In genomic region chr21:37607081-37607480, GRCh38 we compare ENCODE assay signal across 33 cellular contexts.
"Had no signal": no experiment of that assay in that cellular context is flagged by ENCODE, and none has a peak within 500 bp of the region (broad histone marks: within the 10 kb centered on the region; RNA-seq: fewer than 3 reads in every experiment).

No MANE protein-coding gene starts in this region.

- H3K4me1 ChIP-seq: ascending aorta had no signal

- H3K27ac ChIP-seq: ascending aorta, cardiac muscle cell, VCaP had no signal

- H3K9me3 Mint-ChIP-seq: activated B cell treated with CpG ODN at 0.5 μM for 24 hours; activated CD4-positive, alpha-beta memory T cell treated with anti-CD3 and anti-CD28 coated beads, Interleukin-2, amount 10 ng/mL, durations not matched to agents 7 days and 5 days; activated CD4-positive, alpha-beta T cell treated with anti-CD3 and anti-CD28 coated beads, Interleukin-2, amount 10 ng/mL, durations not matched to agents 7 days and 5 days; activated naive CD4-positive, alpha-beta T cell treated with anti-CD3 and anti-CD28 coated beads, Interleukin-2, amount 10 ng/mL, durations not matched to agents 7 days and 5 days; activated naive CD4-positive, alpha-beta T cell treated with anti-CD3 and anti-CD28 coated beads, Interleukin-2, amount 50 U/mL, for 24 hours; activated naive CD8-positive, alpha-beta T cell treated with anti-CD3 and anti-CD28 coated beads, Interleukin-2, amount 50 U/mL, for 24 hours; activated T-cell treated with anti-CD3 and anti-CD28 coated beads, Interleukin-2, amount 50 U/mL, for 24 hours; activated T-helper 2 cell treated with anti-CD3 and anti-CD28 coated beads, Interferon-gamma antibody, Interleukin-2, Interleukin-4, amounts not matched to agents 10 μg/mL and 5 μg/mL and 100 μg/mL, durations not matched to agents 14 hours and 24 hours and 36 hours; brain; central memory CD8-positive, alpha-beta T cell; T-cell had no signal

- DNase-seq: activated B cell treated with CpG ODN at 0.5 μM for 24 hours; activated CD4-positive, alpha-beta memory T cell treated with anti-CD3 and anti-CD28 coated beads, Interleukin-2, amount 10 ng/mL, durations not matched to agents 7 days and 5 days; activated CD4-positive, alpha-beta T cell treated with anti-CD3 and anti-CD28 coated beads for 1 hour; activated CD4-positive, alpha-beta T cell treated with anti-CD3 and anti-CD28 coated beads for 36 hours; activated CD4-positive, alpha-beta T cell treated with anti-CD3 and anti-CD28 coated beads for 48 hours; activated CD4-positive, alpha-beta T cell treated with anti-CD3 and anti-CD28 coated beads, Interleukin-2, amount 10 ng/mL, durations not matched to agents 7 days and 5 days; activated CD4-positive, alpha-beta T cell treated with anti-CD3 and anti-CD28 coated beads, Interleukin-2, amount 50 U/mL, for 48 hours; activated CD8-positive, alpha-beta memory T cell treated with anti-CD3 and anti-CD28 coated beads for 24 hours; activated CD8-positive, alpha-beta memory T cell treated with anti-CD3 and anti-CD28 coated beads, Interleukin-2, amount 10 ng/mL, durations not matched to agents 7 days and 5 days; activated CD8-positive, alpha-beta memory T cell treated with anti-CD3 and anti-CD28 coated beads, Interleukin-2, amount 50 U/mL, for 48 hours; activated CD8-positive, alpha-beta T cell treated with anti-CD3 and anti-CD28 coated beads, Interleukin-2, amount 10 ng/mL, durations not matched to agents 7 days and 5 days; activated effector memory CD4-positive, alpha-beta T cell treated with Interleukin-2 at 50 U/mL for 16 hours; activated gamma-delta T cell; activated naive CD4-positive, alpha-beta T cell treated with anti-CD3 and anti-CD28 coated beads, Interleukin-2, amount 10 ng/mL, durations not matched to agents 7 days and 5 days; activated naive CD4-positive, alpha-beta T cell treated with Interleukin-2 at 50 U/mL for 16 hours; activated naive CD8-positive, alpha-beta T cell treated with anti-CD3 and anti-CD28 coated beads, Interleukin-2, amount 10 ng/mL, durations not matched to agents 7 days and 5 days; activated naive CD8-positive, alpha-beta T cell treated with anti-CD3 and anti-CD28 coated beads, Interleukin-2, amount 50 U/mL, for 24 hours; activated T-cell treated with anti-CD3 and anti-CD28 coated beads, Interleukin-2, amount 50 U/mL, for 24 hours; activated T-cell treated with anti-CD3 and anti-CD28 coated beads, Interleukin-2, amount 50 U/mL, for 48 hours; amygdala; anterior cingulate cortex; caudate nucleus; cerebellar nuclear complex; T-cell; T-helper 17 cell had no signal

- H3K27ac Mint-ChIP-seq: activated B cell treated with CpG ODN at 0.5 μM for 24 hours; activated CD4-positive, alpha-beta memory T cell treated with anti-CD3 and anti-CD28 coated beads, Interleukin-2, amount 10 ng/mL, durations not matched to agents 7 days and 5 days; activated CD4-positive, alpha-beta T cell treated with anti-CD3 and anti-CD28 coated beads for 36 hours; activated CD4-positive, alpha-beta T cell treated with anti-CD3 and anti-CD28 coated beads, Interleukin-2, amount 10 ng/mL, durations not matched to agents 7 days and 5 days; activated CD8-positive, alpha-beta memory T cell treated with anti-CD3 and anti-CD28 coated beads, Interleukin-2, amount 10 ng/mL, durations not matched to agents 7 days and 5 days; activated CD8-positive, alpha-beta T cell treated with anti-CD3 and anti-CD28 coated beads, Interleukin-2, amount 10 ng/mL, durations not matched to agents 7 days and 5 days; activated naive CD4-positive, alpha-beta T cell treated with anti-CD3 and anti-CD28 coated beads, Interleukin-2, amount 10 ng/mL, durations not matched to agents 7 days and 5 days; activated naive CD4-positive, alpha-beta T cell treated with anti-CD3 and anti-CD28 coated beads, Interleukin-2, amount 50 U/mL, for 24 hours; activated naive CD8-positive, alpha-beta T cell; activated naive CD8-positive, alpha-beta T cell treated with anti-CD3 and anti-CD28 coated beads, Interleukin-2, amount 10 ng/mL, durations not matched to agents 7 days and 5 days; activated naive CD8-positive, alpha-beta T cell treated with anti-CD3 and anti-CD28 coated beads, Interleukin-2, amount 50 U/mL, for 24 hours; activated T-cell treated with anti-CD3 and anti-CD28 coated beads, Interleukin-2, amount 50 U/mL, for 24 hours; activated T-helper 2 cell treated with anti-CD3 and anti-CD28 coated beads, Interferon-gamma antibody, Interleukin-2, Interleukin-4, amounts not matched to agents 10 μg/mL and 5 μg/mL and 100 μg/mL, durations not matched to agents 14 hours and 24 hours and 36 hours; brain; T-helper 17 cell had no signal

- H3K4me3 ChIP-seq: ascending aorta, cardiac muscle cell had no signal

- H3K4me3 Mint-ChIP-seq: activated B cell treated with CpG ODN at 0.5 μM for 24 hours; activated CD4-positive, alpha-beta memory T cell treated with anti-CD3 and anti-CD28 coated beads, Interleukin-2, amount 10 ng/mL, durations not matched to agents 7 days and 5 days; activated CD4-positive, alpha-beta T cell treated with anti-CD3 and anti-CD28 coated beads for 36 hours; activated CD4-positive, alpha-beta T cell treated with anti-CD3 and anti-CD28 coated beads, Interleukin-2, amount 10 ng/mL, durations not matched to agents 7 days and 5 days; activated CD8-positive, alpha-beta memory T cell treated with anti-CD3 and anti-CD28 coated beads, Interleukin-2, amount 10 ng/mL, durations not matched to agents 7 days and 5 days; activated CD8-positive, alpha-beta T cell treated with anti-CD3 and anti-CD28 coated beads, Interleukin-2, amount 10 ng/mL, durations not matched to agents 7 days and 5 days; activated naive CD4-positive, alpha-beta T cell treated with anti-CD3 and anti-CD28 coated beads, Interleukin-2, amount 10 ng/mL, durations not matched to agents 7 days and 5 days; activated naive CD4-positive, alpha-beta T cell treated with anti-CD3 and anti-CD28 coated beads, Interleukin-2, amount 50 U/mL, for 24 hours; activated naive CD8-positive, alpha-beta T cell; activated naive CD8-positive, alpha-beta T cell treated with anti-CD3 and anti-CD28 coated beads, Interleukin-2, amount 10 ng/mL, durations not matched to agents 7 days and 5 days; activated naive CD8-positive, alpha-beta T cell treated with anti-CD3 and anti-CD28 coated beads, Interleukin-2, amount 50 U/mL, for 24 hours; activated T-cell treated with anti-CD3 and anti-CD28 coated beads, Interleukin-2, amount 50 U/mL, for 24 hours; brain; central memory CD8-positive, alpha-beta T cell; T-cell; T-helper 17 cell had no signal

- ATAC-seq: activated CD4-positive, alpha-beta T cell treated with anti-CD3 and anti-CD28 coated beads for 36 hours; activated CD8-positive, alpha-beta memory T cell treated with anti-CD3 and anti-CD28 coated beads, Interleukin-2, amount 10 ng/mL, durations not matched to agents 7 days and 5 days; activated CD8-positive, alpha-beta T cell treated with anti-CD3 and anti-CD28 coated beads, Interleukin-2, amount 10 ng/mL, durations not matched to agents 7 days and 5 days; activated naive CD8-positive, alpha-beta T cell treated with anti-CD3 and anti-CD28 coated beads, Interleukin-2, amount 50 U/mL, for 24 hours; T-cell; T-helper 17 cell had no signal

- H3K27me3 ChIP-seq: ascending aorta, cardiac muscle cell had no signal

- H3K36me3 Mint-ChIP-seq: activated CD8-positive, alpha-beta memory T cell treated with anti-CD3 and anti-CD28 coated beads, Interleukin-2, amount 10 ng/mL, durations not matched to agents 7 days and 5 days; activated naive CD4-positive, alpha-beta T cell treated with anti-CD3 and anti-CD28 coated beads, Interleukin-2, amount 10 ng/mL, durations not matched to agents 7 days and 5 days; activated naive CD4-positive, alpha-beta T cell treated with anti-CD3 and anti-CD28 coated beads, Interleukin-2, amount 50 U/mL, for 24 hours; activated naive CD8-positive, alpha-beta T cell; activated naive CD8-positive, alpha-beta T cell treated with anti-CD3 and anti-CD28 coated beads, Interleukin-2, amount 10 ng/mL, durations not matched to agents 7 days and 5 days; brain; T-cell had no signal

- H3K36me3 ChIP-seq: ascending aorta, cardiac muscle cell had no signal

- H3K4me1 Mint-ChIP-seq: activated B cell treated with CpG ODN at 0.5 μM for 24 hours; activated CD4-positive, alpha-beta memory T cell treated with anti-CD3 and anti-CD28 coated beads, Interleukin-2, amount 10 ng/mL, durations not matched to agents 7 days and 5 days; activated CD4-positive, alpha-beta T cell treated with anti-CD3 and anti-CD28 coated beads for 36 hours; activated CD4-positive, alpha-beta T cell treated with anti-CD3 and anti-CD28 coated beads, Interleukin-2, amount 10 ng/mL, durations not matched to agents 7 days and 5 days; activated CD8-positive, alpha-beta memory T cell treated with anti-CD3 and anti-CD28 coated beads, Interleukin-2, amount 10 ng/mL, durations not matched to agents 7 days and 5 days; activated naive CD4-positive, alpha-beta T cell treated with anti-CD3 and anti-CD28 coated beads, Interleukin-2, amount 10 ng/mL, durations not matched to agents 7 days and 5 days; activated naive CD4-positive, alpha-beta T cell treated with anti-CD3 and anti-CD28 coated beads, Interleukin-2, amount 50 U/mL, for 24 hours; activated naive CD8-positive, alpha-beta T cell treated with anti-CD3 and anti-CD28 coated beads, Interleukin-2, amount 10 ng/mL, durations not matched to agents 7 days and 5 days; activated naive CD8-positive, alpha-beta T cell treated with anti-CD3 and anti-CD28 coated beads, Interleukin-2, amount 50 U/mL, for 24 hours; brain; central memory CD8-positive, alpha-beta T cell; T-cell; T-helper 17 cell had no signal
